Comparison of ENCODE assay signal across 8 cellular contexts in genomic region chr6:49409951-49410542, GRCh38. TPM values are rescaled to one million over a fixed set of nuclear protein-coding genes. Genes with fewer than 3 reads are reported as not detected.
DNase-seq lines count a peak whose midpoint lies in the region; ATAC-seq and TF ChIP-seq lines count a peak whose summit lies in the region.

No MANE protein-coding gene starts in this region.

- WGBS in heart left ventricle, 4 donors = 18 to 24% (median 20%) methylated on average over 9 of the region's 9 CpGs

- H3K9me3 Mint-ChIP-seq in HFFc6 = no peaks in the 10 kb centered on the region
- H3K9me3 Mint-ChIP-seq in activated naive CD4-positive, alpha-beta T cell treated with anti-CD3 and anti-CD28 coated beads, Interleukin-2, amount 50 U/mL, for 72 hours = no peaks in the 10 kb centered on the region

- no peaks in the 10 kb centered on the region for H3K4me1 ChIP-seq in heart left ventricle

- no peak overlapping the region for H3K9ac ChIP-seq in SK-N-MC (ENCODE audit: insufficient read length)

- H3K9me3 ChIP-seq in SK-N-MC (ENCODE audit: low read depth, low read length) (0 out of 2 replicates have a peak, but pooled peaks cover 3% of the 10 kb centered on the region), heart left ventricle (peaks cover 0 to 6% (median 0%) of the 10 kb centered on the region in 12 donors)

- H3K4me3 ChIP-seq in NB4 (ENCODE audit: low read depth, low read length) = no peak overlapping the region
- peak overlapping the region; percentile 46 for H3K4me3 ChIP-seq in SK-N-MC
- H3K4me3 ChIP-seq in heart left ventricle = no peak overlapping the region

- peaks cover 28% of the 10 kb centered on the region for H3K4me1 Mint-ChIP-seq in HFFc6 (ENCODE audit: low read depth)

- intact Hi-C loops in heart left ventricle (cut with DNase I) (loop anchor here in 9 of 10 donors (2.0 to 10.0 kb wide), 4 partner anchors 215 to 1625 kb away; partner anchors contain the start of gene OPN5 (in 3 of the 9)), posterior vena cava (cut with DNase I) (no loop called here)

- TF ChIP-seq POLR2A in NB4 (IDR thresholded peaks at IDR 0.05; ENCODE audit: extremely low read depth, insufficient read length) (no peak), heart left ventricle (IDR thresholded peaks at IDR 0.05) (no peak)

- ATAC-seq in activated naive CD4-positive, alpha-beta T cell treated with anti-CD3 and anti-CD28 coated beads, Interleukin-2, amount 50 U/mL, for 72 hours = peak; percentile 37 to 47
- peak in 3 of 4 donors; percentile 54 to 74 (median 65) for ATAC-seq in heart left ventricle

- no peaks in the 10 kb centered on the region for H3K27me3 Mint-ChIP-seq in HFFc6 (ENCODE audit: insufficient read depth)

- DNase-seq in HFFc6 = peak; percentile 67
- DNase-seq in NB4 (ENCODE audit: low read depth) = peak; percentile 64
- DNase-seq in SK-N-MC (ENCODE audit: low read depth, low spot score) = peak; percentile 57
- DNase-seq in activated naive CD4-positive, alpha-beta T cell treated with anti-CD3 and anti-CD28 coated beads, Interleukin-2, amount 50 U/mL, for 72 hours (ENCODE audit: low spot score in 2 of 2) = peak in 1 of 2 donors; percentile 60
- DNase-seq in heart left ventricle = peak in 4 of 5 donors; percentile 26 to 54 (median 45)
- DNase-seq in pulmonary artery endothelial cell (ENCODE audit: low read depth, low spot score) = peak; percentile 26
- DNase-seq in posterior vena cava (ENCODE audit: low spot score) = no peak

- H3K36me3 Mint-ChIP-seq in HFFc6 (ENCODE audit: low read depth) = no peaks in the 10 kb centered on the region
- no peaks in the 10 kb centered on the region for H3K36me3 Mint-ChIP-seq in activated naive CD4-positive, alpha-beta T cell treated with anti-CD3 and anti-CD28 coated beads, Interleukin-2, amount 50 U/mL, for 72 hours

- H3K27ac Mint-ChIP-seq in HFFc6 = no peak overlapping the region
- H3K27ac Mint-ChIP-seq in activated naive CD4-positive, alpha-beta T cell treated with anti-CD3 and anti-CD28 coated beads, Interleukin-2, amount 50 U/mL, for 72 hours = no peak overlapping the region

- peak overlapping the region; percentile 70 for H3K4me3 Mint-ChIP-seq in HFFc6

- H3K27me3 ChIP-seq in heart left ventricle = no peaks in the 10 kb centered on the region

- peak; percentile 77 for TF ChIP-seq CTCF in GM12874 (IDR thresholded peaks at IDR 0.05; ENCODE audit: insufficient read depth, low read depth, low read length)
- peak; percentile 93 for TF ChIP-seq CTCF in HFFc6 (IDR thresholded peaks at IDR 0.05)
- peak; percentile 95 for TF ChIP-seq CTCF in NB4 (IDR thresholded peaks at IDR 0.05; ENCODE audit: low read depth, low read length)
- peak; percentile 76 to 91 (median 82) for TF ChIP-seq CTCF in heart left ventricle (IDR thresholded peaks at IDR 0.05)

- H3K36me3 ChIP-seq in SK-N-MC (ENCODE audit: insufficient read depth, low read length) (no peaks in the 10 kb centered on the region), heart left ventricle (no peaks in the 10 kb centered on the region)

- H3K27ac ChIP-seq in SK-N-MC = no peak overlapping the region
- H3K27ac ChIP-seq in heart left ventricle = no peak overlapping the region

RNA-seq across cellular contexts. Expression of gene MMUT, which starts 53.0 kb away (rescaled TPM):
- total RNA-seq in HFFc6 (2021; fragmentation: NEBNext Ultra II Directional; extraction: Animal tissue kit (Norgen Biotek cat#: 25700)) = 10 to 100 TPM; 16.3 to 18.7 (median 17.1) TPM
- 10 to 100 TPM; 14.3 to 24.6 TPM for total RNA-seq in activated naive CD4-positive, alpha-beta T cell treated with anti-CD3 and anti-CD28 coated beads, Interleukin-2, amount 50 U/mL, for 72 hours
- 10 to 100 TPM; 16.3 to 43.6 (median 32.4) TPM for total RNA-seq in heart left ventricle
- polyA plus RNA-seq in heart left ventricle = 10 to 100 TPM; 13.7 to 33.1 TPM
- total RNA-seq in pulmonary artery endothelial cell = 14.3 and 16.4 TPM in 2 replicates
- total RNA-seq in posterior vena cava = 10 to 100 TPM; 18.8 to 19.0 TPM

RNA-seq across cellular contexts. Expression of gene CENPQ, which starts 53.1 kb away (rescaled TPM):
- 10 to 100 TPM in 5 of 6 experiments, 1 to 10 TPM in 1; 7.2 to 14.3 (median 13.2) TPM for total RNA-seq in HFFc6 (2021; fragmentation: NEBNext Ultra II Directional; extraction: Animal tissue kit (Norgen Biotek cat#: 25700))
- 10 to 100 TPM; 12.3 to 17.4 TPM for total RNA-seq in activated naive CD4-positive, alpha-beta T cell treated with anti-CD3 and anti-CD28 coated beads, Interleukin-2, amount 50 U/mL, for 72 hours
- 1 to 10 TPM; 3.0 to 7.4 (median 4.9) TPM for total RNA-seq in heart left ventricle
- 10 to 100 TPM in 1 of 2 donors, 1 to 10 TPM in 1; 4.2 to 10.1 TPM for polyA plus RNA-seq in heart left ventricle
- 6.3 and 8.2 TPM in 2 replicates for total RNA-seq in pulmonary artery endothelial cell
- total RNA-seq in posterior vena cava = 1 to 10 TPM; 4.8 to 5.2 TPM

Comparison
In these comparisons a context has a peak if more than half of its experiments do, and no peak if none do; other contexts are left out.
1. intact Hi-C loops: an anchor here in heart left ventricle (2.0 to 10.0 kb wide); none called in posterior vena cava.